ENCODE assay signal across 1 cellular context in the genomic region with DNA sequence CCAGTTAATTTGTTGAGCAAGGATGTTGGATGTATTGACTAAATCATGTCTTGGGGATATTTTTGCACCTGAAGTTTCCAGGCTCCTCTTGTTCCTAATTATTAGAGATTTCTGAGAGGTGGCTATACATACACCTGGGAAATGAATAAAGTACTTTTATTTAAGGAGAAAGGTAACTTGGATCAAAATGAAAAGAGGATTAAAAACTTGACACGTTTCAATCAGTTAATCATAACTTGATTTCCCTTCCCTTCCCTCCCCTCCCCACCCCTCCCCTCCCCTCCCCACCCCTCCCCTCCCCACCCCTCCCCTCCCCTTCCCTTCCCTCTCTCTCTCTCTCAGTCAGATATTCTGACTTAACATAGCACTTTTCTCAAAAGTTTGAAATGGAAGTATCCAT.
TF ChIP-seq lines count a peak whose summit lies in the region.

No MANE protein-coding gene starts in this region.

TF ChIP-seq in HepG2, 621 proteins besides CTCF, POLR2A, EP300 and RAD21 (continued from another document):
- TF ChIP-seq, protein P1, sequence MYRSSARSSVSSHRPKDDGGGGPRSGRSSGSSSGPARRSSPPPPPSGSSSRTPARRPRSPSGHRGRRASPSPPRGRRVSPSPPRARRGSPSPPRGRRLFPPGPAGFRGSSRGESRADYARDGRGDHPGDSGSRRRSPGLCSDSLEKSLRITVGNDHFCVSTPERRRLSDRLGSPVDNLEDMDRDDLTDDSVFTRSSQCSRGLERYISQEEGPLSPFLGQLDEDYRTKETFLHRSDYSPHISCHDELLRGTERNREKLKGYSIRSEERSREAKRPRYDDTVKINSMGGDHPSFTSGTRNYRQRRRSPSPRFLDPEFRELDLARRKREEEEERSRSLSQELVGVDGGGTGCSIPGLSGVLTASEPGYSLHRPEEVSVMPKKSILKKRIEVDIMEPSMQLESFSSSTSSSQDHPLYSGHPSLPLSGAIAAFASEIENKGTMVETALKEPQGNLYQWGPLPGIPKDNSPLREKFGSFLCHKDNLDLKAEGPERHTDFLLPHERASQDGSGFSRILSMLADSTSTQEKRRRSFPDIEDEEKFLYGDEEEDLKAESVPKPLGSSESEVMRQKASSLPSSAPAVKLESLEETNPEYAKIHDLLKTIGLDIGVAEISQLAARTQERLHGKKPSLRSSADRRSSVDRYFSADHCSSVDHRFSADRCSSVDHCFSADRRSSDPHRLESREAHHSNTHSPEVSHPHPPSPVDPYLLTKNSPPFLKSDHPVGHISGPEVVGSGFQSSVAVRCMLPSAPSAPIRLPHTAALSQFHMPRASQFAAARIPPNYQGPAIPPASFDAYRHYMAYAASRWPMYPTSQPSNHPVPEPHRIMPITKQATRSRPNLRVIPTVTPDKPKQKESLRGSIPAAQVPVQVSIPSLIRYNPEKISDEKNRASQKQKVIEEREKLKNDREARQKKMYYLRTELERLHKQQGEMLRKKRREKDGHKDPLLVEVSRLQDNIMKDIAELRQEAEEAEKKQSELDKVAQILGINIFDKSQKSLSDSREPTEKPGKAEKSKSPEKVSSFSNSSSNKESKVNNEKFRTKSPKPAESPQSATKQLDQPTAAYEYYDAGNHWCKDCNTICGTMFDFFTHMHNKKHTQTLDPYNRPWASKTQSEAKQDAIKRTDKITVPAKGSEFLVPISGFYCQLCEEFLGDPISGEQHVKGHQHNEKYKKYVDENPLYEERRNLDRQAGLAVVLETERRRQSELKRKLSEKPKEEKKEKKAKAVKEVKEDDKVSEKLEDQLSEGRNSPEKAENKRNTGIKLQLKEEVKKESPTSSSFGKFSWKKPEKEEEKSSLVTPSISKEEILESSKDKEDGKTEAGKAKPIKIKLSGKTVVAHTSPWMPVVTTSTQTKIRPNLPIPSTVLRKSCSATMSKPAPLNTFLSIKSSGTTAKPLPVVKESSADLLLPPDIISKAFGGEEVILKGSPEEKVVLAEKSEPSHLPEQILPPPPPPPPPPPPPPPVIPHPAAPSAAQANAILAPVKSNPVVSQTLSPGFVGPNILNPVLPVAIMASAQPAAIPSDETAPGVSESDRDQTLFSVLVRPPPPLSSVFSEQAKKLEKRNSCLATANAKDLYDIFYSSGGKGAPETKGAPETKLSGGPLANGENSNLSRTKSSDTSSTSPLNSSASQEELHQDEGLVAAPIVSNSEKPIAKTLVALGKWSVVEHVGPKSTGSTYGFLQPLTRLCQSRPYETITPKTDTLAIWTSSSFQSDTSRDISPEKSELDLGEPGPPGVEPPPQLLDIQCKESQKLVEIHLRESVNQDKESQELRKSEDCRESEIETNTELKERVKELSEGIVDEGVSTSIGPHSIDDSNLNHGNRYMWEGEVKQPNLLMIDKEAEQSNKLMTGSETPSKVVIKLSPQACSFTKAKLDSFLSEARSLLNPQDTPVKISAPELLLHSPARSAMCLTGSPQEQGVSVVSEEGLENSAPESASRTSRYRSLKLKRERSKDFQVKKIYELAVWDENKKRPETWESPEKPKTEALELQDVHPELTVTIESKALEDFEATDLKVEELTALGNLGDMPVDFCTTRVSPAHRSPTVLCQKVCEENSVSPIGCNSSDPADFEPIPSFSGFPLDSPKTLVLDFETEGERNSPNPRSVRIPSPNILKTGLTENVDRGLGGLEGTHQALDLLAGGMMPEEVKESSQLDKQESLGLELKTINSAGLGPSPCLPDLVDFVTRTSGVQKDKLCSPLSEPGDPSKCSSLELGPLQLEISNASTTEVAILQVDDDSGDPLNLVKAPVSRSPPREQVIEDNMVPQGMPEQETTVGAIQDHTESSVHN (CRISPR knock-in tag; IDR thresholded peaks at IDR 0.05), result no peak
- peak; percentile 89 for TF ChIP-seq HNRNPK (IDR thresholded peaks at IDR 0.05; ENCODE audit: low read depth, low read length, poor library complexity, severe bottlenecking)
- TF ChIP-seq SIX1 (CRISPR knock-in tag; IDR thresholded peaks at IDR 0.05; ENCODE audit: borderline replicate concordance), result no peak
- no peak for TF ChIP-seq ATM (IDR thresholded peaks at IDR 0.05; ENCODE audit: borderline replicate concordance)
- no peak for TF ChIP-seq ZBTB20 (CRISPR knock-in tag; IDR thresholded peaks at IDR 0.05; ENCODE audit: borderline replicate concordance, low read depth)
- TF ChIP-seq, protein P2, sequence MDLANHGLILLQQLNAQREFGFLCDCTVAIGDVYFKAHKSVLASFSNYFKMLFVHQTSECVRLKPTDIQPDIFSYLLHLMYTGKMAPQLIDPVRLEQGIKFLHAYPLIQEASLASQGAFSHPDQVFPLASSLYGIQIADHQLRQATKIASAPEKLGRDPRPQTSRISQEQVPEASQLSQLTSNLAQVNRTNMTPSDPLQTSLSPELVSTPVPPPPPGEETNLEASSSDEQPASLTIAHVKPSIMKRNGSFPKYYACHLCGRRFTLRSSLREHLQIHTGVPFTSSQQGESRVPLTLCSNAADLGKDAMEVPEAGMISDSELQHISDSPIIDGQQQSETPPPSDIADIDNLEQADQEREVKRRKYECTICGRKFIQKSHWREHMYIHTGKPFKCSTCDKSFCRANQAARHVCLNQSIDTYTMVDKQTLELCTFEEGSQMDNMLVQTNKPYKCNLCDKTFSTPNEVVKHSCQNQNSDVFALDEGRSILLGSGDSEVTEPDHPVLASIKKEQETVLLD (CRISPR knock-in tag; IDR thresholded peaks at IDR 0.05; ENCODE audit: low read depth), result no peak
